In genomic region chr9:6384732-6385131, GRCh38 we compare ENCODE assay signal across 25 cellular contexts. TPM values are rescaled to one million over a fixed set of nuclear protein-coding genes. Genes with fewer than 3 reads are reported as not detected.
DNase-seq lines count a peak whose midpoint lies in the region; ATAC-seq, FAIRE-seq and TF ChIP-seq lines count a peak whose summit lies in the region.
"Had no signal": no experiment of that assay in that cellular context is flagged by ENCODE, and none has a peak within 500 bp of the region (broad histone marks: within the 10 kb centered on the region; RNA-seq: fewer than 3 reads in every experiment).

No MANE protein-coding gene starts in this region.

- H3K4ac ChIP-seq in IMR-90 (ENCODE audit: low read depth, low read length) (peak overlapping the region; percentile 91), mesendoderm (ENCODE audit: low read depth, low read length) (no peak overlapping the region)

- H3K79me2 ChIP-seq in K562 (ENCODE audit: control insufficient read depth, insufficient read depth, low read length): no peaks in the 10 kb centered on the region
- H3K79me2 ChIP-seq in mesendoderm (ENCODE audit: control insufficient read depth, insufficient read depth, low read length): no peaks in the 10 kb centered on the region

- H2AK5ac ChIP-seq in IMR-90 (ENCODE audit: low read depth, low read length) (peak overlapping the region; percentile 66), mesendoderm (ENCODE audit: low read length) (no peak overlapping the region)

- H2BK5ac ChIP-seq in IMR-90 (ENCODE audit: low read depth, low read length, poor library complexity, severe bottlenecking) (peak overlapping the region; percentile 90), mesendoderm (ENCODE audit: low read length) (no peak overlapping the region)

- peak overlapping the region; percentile 48 for H2AK9ac ChIP-seq in IMR-90 (replicated peaks; ENCODE audit: low read depth, low read length, poor library complexity)

- no peak overlapping the region for H3K4me3 ChIP-seq in IMR-90 (ENCODE audit: insufficient read depth, low read depth, low read length)
- no peak overlapping the region for H3K4me3 ChIP-seq in K562
- no peak overlapping the region for H3K4me3 ChIP-seq in mesendoderm (ENCODE audit: low read length)
- H3K4me3 ChIP-seq in prostate gland: no peak overlapping the region
- H3K4me3 ChIP-seq: BLaER1, dorsolateral prefrontal cortex had no signal

- TF ChIP-seq POLR2A in IMR-90 (IDR thresholded peaks at IDR 0.05; ENCODE audit: low read depth, low read length) (no peak), K562 (conservative IDR thresholded peaks at IDR 0.05) (no peak), prostate gland (IDR thresholded peaks at IDR 0.05) (no peak)

- in situ Hi-C loops in IMR-90 (cut with MboI; ENCODE audit: low sequenced_read_pairs) (no loop called here), K562 (cut with MboI) (no loop called here)

- BruUV-seq in IMR-90 (replicated peaks; lab: Mats Ljungman, UMichigan) (no TSS peak), K562 (replicated peaks; lab: Mats Ljungman, UMichigan) (no TSS peak)

- H3K79me1 ChIP-seq in IMR-90 (ENCODE audit: low read depth in 1 of 2, low read length in 2 of 2) (no peaks in the 10 kb centered on the region), mesendoderm (ENCODE audit: low read length) (no peaks in the 10 kb centered on the region)

- ATAC-seq in IMR-90 (ENCODE audit: low read depth) (no peak), K562 (peak; percentile 69)
- ATAC-seq: esophagus mucosa; natural killer cell treated with Interleukin-12 subunit alpha and Interleukin-12 subunit beta and Interleukin-15 and Interleukin-18, amount 100 ng/mL, for 72 hours had no signal

- no peak overlapping the region for H3K9ac ChIP-seq in IMR-90 (ENCODE audit: low read depth, low read length)
- no peak overlapping the region for H3K9ac ChIP-seq in K562 (ENCODE audit: insufficient read depth in 1 of 2, low read depth in 2 of 2, low read length in 2 of 2)
- no peak overlapping the region for H3K9ac ChIP-seq in mesendoderm (ENCODE audit: low read length)
- H3K9ac ChIP-seq: BLaER1 had no signal

- H3K23ac ChIP-seq in IMR-90 (ENCODE audit: low read depth, low read length) (no peak overlapping the region), mesendoderm (ENCODE audit: low read length) (no peak overlapping the region)

- H3K27me3 ChIP-seq in IMR-90 (ENCODE audit: control insufficient read depth, insufficient read depth, low read length) (no peaks in the 10 kb centered on the region), K562 (ENCODE audit: control insufficient read depth in 2 of 2, insufficient read depth in 2 of 2, low read length in 2 of 2) (no peaks in the 10 kb centered on the region), mesendoderm (ENCODE audit: insufficient read depth, low read length, poor library complexity) (no peaks in the 10 kb centered on the region), prostate gland (replicated peaks; ENCODE audit: insufficient read depth) (no peaks in the 10 kb centered on the region)
- H3K27me3 ChIP-seq: BLaER1, dorsolateral prefrontal cortex had no signal

- no peak overlapping the region for H3K4me2 ChIP-seq in IMR-90 (ENCODE audit: low read depth, low read length)
- H3K4me2 ChIP-seq in K562 (ENCODE audit: insufficient read depth, low read length): no peak overlapping the region
- no peak overlapping the region for H3K4me2 ChIP-seq in mesendoderm (ENCODE audit: low read length)
- H3K4me2 ChIP-seq: BLaER1 had no signal

- H4K20me1 ChIP-seq in IMR-90 (ENCODE audit: insufficient read depth, low read length) (no peaks in the 10 kb centered on the region), K562 (replicated peaks; ENCODE audit: control insufficient read depth, insufficient read depth, low read length) (no peaks in the 10 kb centered on the region)
- H4K20me1 ChIP-seq: BLaER1 had no signal

- H2AFZ ChIP-seq in IMR-90 (replicated peaks; ENCODE audit: low read length, poor library complexity) (peak overlapping the region; percentile 76), K562 (ENCODE audit: low read depth, low read length) (0 out of 2 replicates have a peak overlapping the region, but pooled peaks have one; percentile 16)

- H3K18ac ChIP-seq in IMR-90 (ENCODE audit: low read depth, low read length) (peak overlapping the region; percentile 96), mesendoderm (ENCODE audit: low read length) (no peak overlapping the region)

- no peak for TF ChIP-seq RAD21 in IMR-90 (IDR thresholded peaks at IDR 0.05; ENCODE audit: low read length)
- TF ChIP-seq RAD21 in K562 (CRISPR knock-in tag; conservative IDR thresholded peaks at IDR 0.05 in 1 of 2, IDR thresholded peaks at IDR 0.05 in 1 of 2): no peak

- WGBS in IMR-90 (ENCODE audit: extremely low coverage in 2 of 2, insufficient read length in 1 of 2), 2 experiments: no CpG with 5 or more reads among the region's 2 CpGs
- 0% methylated on average over 1 of the region's 2 CpGs for WGBS in K562 (ENCODE audit: insufficient coverage, low coverage, missing lambda C conversion rate)
- no CpG with 5 or more reads among the region's 2 CpGs for WGBS in mesendoderm (ENCODE audit: extremely low coverage, insufficient coverage, low lambda C conversion rate)
- WGBS in prostate gland: 64% methylated on average over 2 of the region's 2 CpGs

- H4K5ac ChIP-seq in IMR-90 (ENCODE audit: low read depth, low read length) (peak overlapping the region; percentile 100), mesendoderm (ENCODE audit: low read length) (no peak overlapping the region)

- H2BK120ac ChIP-seq in IMR-90 (ENCODE audit: low read depth, low read length) (peak overlapping the region; percentile 84), mesendoderm (ENCODE audit: low read depth, low read length) (no peak overlapping the region)

- TF ChIP-seq CTCF in IMR-90 (conservative IDR thresholded peaks at IDR 0.05; ENCODE audit: low read depth, low read length): no peak
- TF ChIP-seq CTCF in K562 (IDR thresholded peaks at IDR 0.05 in 2 of 3, conservative IDR thresholded peaks at IDR 0.05 in 1 of 3; ENCODE audit: insufficient read depth in 2 of 3, low read depth in 1 of 3, low read length in 3 of 3): no peak
- TF ChIP-seq CTCF in prostate gland (IDR thresholded peaks at IDR 0.05): no peak

- H4K8ac ChIP-seq in IMR-90 (ENCODE audit: low read depth in 2 of 2, low read length in 2 of 2) (peak overlapping the region; percentile 92 to 97), mesendoderm (ENCODE audit: low read depth, low read length) (no peak overlapping the region)

- dilution Hi-C loops in IMR-90 (cut with HindIII; ENCODE audit: low sequenced_read_pairs, unreplicated experiment): no loop called here

- H3K14ac ChIP-seq in IMR-90 (replicated peaks; ENCODE audit: low read depth, low read length): peak overlapping the region; percentile 62

- CTCF ChIA-PET in IMR-90 (lab: Yijun Ruan, JAX): no interaction called here
- CTCF ChIA-PET in K562 (lab: Yijun Ruan, JAX; ENCODE audit: low intra/inter-chr PET ratio): no interaction called here

- H2BK20ac ChIP-seq in IMR-90 (ENCODE audit: low read depth, low read length): peak overlapping the region; percentile 73; the same call in 1 of the 2 replicates

- H3K4me1 ChIP-seq in IMR-90 (ENCODE audit: control insufficient read depth, insufficient read depth, low read length): peaks cover 8% of the 10 kb centered on the region
- H3K4me1 ChIP-seq in K562 (replicated peaks in 1 of 2; ENCODE audit: control insufficient read depth in 2 of 2, insufficient read depth in 2 of 2, low read length in 2 of 2): no peaks in the 10 kb centered on the region; a peak in 1 of 5 replicates
- H3K4me1 ChIP-seq in mesendoderm (ENCODE audit: control insufficient read depth, low read depth, low read length): no peaks in the 10 kb centered on the region
- no peaks in the 10 kb centered on the region for H3K4me1 ChIP-seq in prostate gland (replicated peaks)

- H3K9me3 ChIP-seq in IMR-90 (ENCODE audit: control insufficient read depth, insufficient read depth, low read length) (no peaks in the 10 kb centered on the region), K562 (replicated peaks; ENCODE audit: control insufficient read depth, insufficient read depth, low read depth, low read length) (no peaks in the 10 kb centered on the region), prostate gland (no peaks in the 10 kb centered on the region)

- no peaks in the 10 kb centered on the region for H3K36me3 ChIP-seq in IMR-90 (ENCODE audit: control insufficient read depth, insufficient read depth, low read length)
- no peaks in the 10 kb centered on the region for H3K36me3 ChIP-seq in K562 (ENCODE audit: control insufficient read depth, insufficient read depth, low read length)
- H3K36me3 ChIP-seq in mesendoderm (ENCODE audit: control insufficient read depth, insufficient read depth, low read length): no peaks in the 10 kb centered on the region
- H3K36me3 ChIP-seq in prostate gland: no peaks in the 10 kb centered on the region
- H3K36me3 ChIP-seq: BLaER1 had no signal

- POLR2A ChIA-PET in IMR-90 (lab: Charles Lee; ENCODE audit: unreplicated experiment) (no interaction called here), K562 (lab: Yijun Ruan, JAX) (interaction anchor here (1.0 kb wide), 1 partner anchor 14 kb away, joined by 3 read pairs; no protein-coding TSS in a partner anchor)

- H3K27ac ChIP-seq in IMR-90 (ENCODE audit: insufficient read depth, low read length) (peak overlapping the region; percentile 99), K562 (ENCODE audit: extremely low read depth, low read depth, low read length) (no peak overlapping the region), mesendoderm (ENCODE audit: low read depth, low read length) (no peak overlapping the region), prostate gland (no peak overlapping the region)
- H3K27ac ChIP-seq: BLaER1, dorsolateral prefrontal cortex had no signal

- peak; percentile 23 for DNase-seq in Daoy (ENCODE audit: low read depth)
- no peak for DNase-seq in IMR-90
- peak in 1 of 4 experiments; percentile 17 for DNase-seq in K562 (ENCODE audit: extremely low read depth in 1 of 4, low spot score in 3 of 4)
- peak; percentile 12 for DNase-seq in mesendoderm
- no peak for DNase-seq in NCI-H1048 (lab: John Stamatoyannopoulos, UW)
- no peak for DNase-seq in Ammon's horn (ENCODE audit: low spot score)
- DNase-seq in activated CD4-positive, alpha-beta T cell treated with anti-CD3 and anti-CD28 coated beads, Interleukin-2, amount 50 U/mL, for 4 hours: no peak
- no peak for DNase-seq in prostate gland (ENCODE audit: low spot score)
- DNase-seq: activated CD4-positive, alpha-beta T cell treated with anti-CD3 and anti-CD28 coated beads, Interleukin-2, amount 50 U/mL, for 1 hour; activated naive CD8-positive, alpha-beta T cell treated with anti-CD3 and anti-CD28 coated beads for 36 hours; activated T-cell treated with anti-CD3 and anti-CD28 coated beads, Interleukin-2, amount 50 U/mL, for 24 hours; dorsolateral prefrontal cortex; head of caudate nucleus; NCI-H1930; NCI-H774; SW 1271 had no signal

- H3K9me1 ChIP-seq in IMR-90 (ENCODE audit: insufficient read depth, low read length) (0 out of 2 replicates have a peak, but pooled peaks cover 2% of the 10 kb centered on the region), K562 (ENCODE audit: control insufficient read depth, insufficient read depth, low read length) (no peaks in the 10 kb centered on the region)

- intact Hi-C loops in IMR-90 (cut with micrococcal nuclease): no loop called here
- intact Hi-C loops in K562 (cut with micrococcal nuclease): no loop called here
- intact Hi-C loops in prostate gland (cut with DNase I): no loop called here

- H2BK15ac ChIP-seq in IMR-90 (ENCODE audit: low read depth, low read length): peak overlapping the region; percentile 95; the same call in 2 of the 3 replicates
- no peak overlapping the region for H2BK15ac ChIP-seq in mesendoderm (replicated peaks; ENCODE audit: low read depth)

- H4K91ac ChIP-seq in IMR-90 (ENCODE audit: insufficient read depth, low read depth, low read length): peak overlapping the region; percentile 94

- FAIRE-seq in K562 (lab: Jason Lieb, UNC): no peak
- FAIRE-seq: HTR-8/SVneo, islet of Langerhans had no signal

- H3K56ac ChIP-seq in IMR-90 (ENCODE audit: extremely low read depth, insufficient read depth, low read length) (no peak overlapping the region), mesendoderm (ENCODE audit: low read length) (no peak overlapping the region)

- no peak for TF ChIP-seq EP300 in K562 (IDR thresholded peaks at IDR 0.05; ENCODE audit: low read length)

RNA-seq across cellular contexts. Expression of gene UHRF2, which starts 28.3 kb away (rescaled TPM):
- total RNA-seq in Daoy (2014; rRNA removed; shearing (Covaris generic)): 56.3 and 63.8 TPM in 2 replicates
- 37.3 and 55.3 TPM in 2 replicates for total RNA-seq in IMR-90 (2012; rRNA removed)
- polyA plus RNA-seq in IMR-90 (2012; rRNA removed): 23.5 and 27.6 TPM in 2 replicates
- 6.5 and 7.6 TPM in 2 replicates for polyA plus RNA-seq in IMR-90 (2012; cell fraction: cytosol; rRNA removed)
- 27.9 and 106 TPM in 2 replicates for polyA plus RNA-seq in IMR-90 (2012; cell fraction: nucleus; rRNA removed; ENCODE audit: low replicate concordance)
- 69.4 and 136 TPM in 2 replicates for total RNA-seq in K562 (2011; cell fraction: chromatin; rRNA removed; ENCODE audit: low replicate concordance)
- total RNA-seq in K562 (2011; cell fraction: nucleolus; rRNA removed): 28.0 and 36.7 TPM in 2 replicates
- total RNA-seq in K562 (2011; cell fraction: nucleoplasm; rRNA removed): 76.6 and 118 TPM in 2 replicates
- total RNA-seq in K562 (2014; rRNA removed): 17.8 and 20.8 TPM in 2 replicates
- total RNA-seq in K562 (2014; rRNA removed; fragmentation: Illumina TruSeq; extraction: Trizol): 23.7 and 25.2 TPM in 2 replicates
- 20.2 and 21.0 TPM in 2 replicates for total RNA-seq in K562 (2015; rRNA removed; fragmentation: Illumina TruSeq; extraction: Trizol)
- 19.4 and 20.3 TPM in 2 replicates for total RNA-seq in K562 (2021)
- 35.8 and 39.0 TPM in 2 replicates for polyA plus RNA-seq in K562 (2011; rRNA removed)
- 10.2 and 20.2 TPM in 2 replicates for polyA plus RNA-seq in K562 (2011; cell fraction: cytosol; rRNA removed)
- 112 and 120 TPM in 2 replicates for polyA plus RNA-seq in K562 (2011; cell fraction: nucleus; rRNA removed)
- 12.3 and 15.9 TPM in 2 replicates for polyA plus RNA-seq in K562 (2012)
- 17.2 and 20.1 TPM in 2 replicates for polyA plus RNA-seq in K562 (2014; fragmentation: Illumina TruSeq; extraction: Trizol)
- 1 to 10 TPM; 5.6 to 7.6 TPM for polyA plus RNA-seq in K562 (2014; fragmentation: Nextera tagmentation; extraction: Ambion mirVana)
- 19.0 and 20.7 TPM in 2 replicates for polyA plus RNA-seq in K562 (2014; rRNA removed)
- 47.0 and 55.5 TPM in 2 replicates for polyA minus RNA-seq in K562 (2011; rRNA and poly(A)+ RNA removed)
- polyA minus RNA-seq in K562 (2011; cell fraction: cytosol; rRNA and poly(A)+ RNA removed): 13.0 and 24.7 TPM in 2 replicates
- polyA minus RNA-seq in K562 (2011; cell fraction: nucleus; rRNA and poly(A)+ RNA removed): 55.1 and 81.0 TPM in 2 replicates
- polyA plus RNA-seq in mesendoderm (2013, experiment 1 of 2): 22.4 TPM
- 23.4 TPM for polyA plus RNA-seq in mesendoderm (2013, experiment 2 of 2)
- 10 to 100 TPM; 41.9 to 52.1 TPM for total RNA-seq in prostate gland

RNA-seq across cellular contexts. Expression of gene TPD52L3, which starts 56.6 kb away (rescaled TPM):
- not detected in 2 replicates for total RNA-seq in Daoy (2014; rRNA removed; shearing (Covaris generic))
- total RNA-seq in IMR-90 (2012; rRNA removed) (not detected in 2 replicates), K562 (2014; rRNA removed) (not detected in 2 replicates), K562 (2014; rRNA removed; fragmentation: Illumina TruSeq; extraction: Trizol) (not detected in 2 replicates), K562 (2015; rRNA removed; fragmentation: Illumina TruSeq; extraction: Trizol) (not detected in 2 replicates), K562 (2021) (not detected in 2 replicates), prostate gland (1 to 10 TPM in 1 of 2 donors, not detected in 1; 8.4 TPM)
- polyA plus RNA-seq in IMR-90 (2012; rRNA removed) (not detected in 2 replicates), K562 (2011; rRNA removed) (not detected in 2 replicates), K562 (2014; fragmentation: Illumina TruSeq; extraction: Trizol) (not detected in 2 replicates), K562 (2014; fragmentation: Nextera tagmentation; extraction: Ambion mirVana) (not detected), K562 (2014; rRNA removed) (not detected in 2 replicates)
- not detected in 2 replicates for polyA plus RNA-seq in IMR-90 (2012; cell fraction: cytosol; rRNA removed)
- polyA plus RNA-seq in IMR-90 (2012; cell fraction: nucleus; rRNA removed; ENCODE audit: low replicate concordance): not detected in 2 replicates
- not detected in 2 replicates for total RNA-seq in K562 (2011; cell fraction: chromatin; rRNA removed; ENCODE audit: low replicate concordance)
- not detected in 2 replicates for total RNA-seq in K562 (2011; cell fraction: nucleolus; rRNA removed)
- total RNA-seq in K562 (2011; cell fraction: nucleoplasm; rRNA removed): not detected in 2 replicates
- not detected in 2 replicates for polyA plus RNA-seq in K562 (2011; cell fraction: cytosol; rRNA removed)
- polyA plus RNA-seq in K562 (2011; cell fraction: nucleus; rRNA removed): not detected in 2 replicates
- polyA plus RNA-seq in K562 (2012): not detected in 2 replicates
- not detected in 2 replicates for polyA minus RNA-seq in K562 (2011; rRNA and poly(A)+ RNA removed)
- not detected in 2 replicates for polyA minus RNA-seq in K562 (2011; cell fraction: cytosol; rRNA and poly(A)+ RNA removed)
- polyA minus RNA-seq in K562 (2011; cell fraction: nucleus; rRNA and poly(A)+ RNA removed): not detected in 2 replicates
- not detected for polyA plus RNA-seq in mesendoderm (2013, experiment 1 of 2)
- polyA plus RNA-seq in mesendoderm (2013, experiment 2 of 2): not detected
- total RNA-seq: activated naive CD8-positive, alpha-beta T cell treated with anti-CD3 and anti-CD28 coated beads for 36 hours; dorsolateral prefrontal cortex; esophagus mucosa; H4; M059J; natural killer cell treated with Interleukin-12 subunit alpha and Interleukin-12 subunit beta and Interleukin-15 and Interleukin-18, amount 100 ng/mL, for 72 hours; pulmonary artery endothelial cell had no signal
- polyA plus RNA-seq: thymus had no signal

Comparison
In these comparisons a context has a peak if more than half of its experiments do, and no peak if none do; other contexts are left out.
1. DNase-seq: peak in Daoy (single experiment) and mesendoderm (single experiment); none in IMR-90 (single experiment), NCI-H1048 (single experiment), Ammon's horn (single experiment), activated CD4-positive, alpha-beta T cell treated with anti-CD3 and anti-CD28 coated beads, Interleukin-2, amount 50 U/mL, for 4 hours (0 of 2) and prostate gland (single experiment).